ENCODE assay signal across 15 cellular contexts in genomic region chr16:28984091-28984490, GRCh38. TPM values are rescaled to one million over a fixed set of nuclear protein-coding genes. Genes with fewer than 3 reads are reported as not detected.
DNase-seq lines count a peak whose midpoint lies in the region; ATAC-seq and TF ChIP-seq lines count a peak whose summit lies in the region.
"Had no signal": no experiment of that assay in that cellular context is flagged by ENCODE, and none has a peak within 500 bp of the region (broad histone marks: within the 10 kb centered on the region; RNA-seq: fewer than 3 reads in every experiment).

No MANE protein-coding gene starts in this region.

- no peak for TF ChIP-seq POLR2A in suprapubic skin (IDR thresholded peaks at IDR 0.05)

- H4K20me1 ChIP-seq in OCI-LY7 (ENCODE audit: insufficient read depth, low read length): no peaks in the 10 kb centered on the region

- ATAC-seq in HG02970 (IDR thresholded peaks at IDR 0.05; ENCODE audit: low FRiP score, unreplicated experiment) (no peak), GM18519 (IDR thresholded peaks at IDR 0.05; ENCODE audit: low FRiP score, unreplicated experiment) (no peak)

- BruUV-seq in OCI-LY7 (replicated peaks; lab: Mats Ljungman, UMichigan): TSS peak; percentile 20

- CTCF ChIA-PET in OCI-LY7 (lab: Charles Lee; ENCODE audit: unreplicated experiment): interaction anchor here (1.5 kb wide), 1 partner anchor 10 kb away, joined by 4 read pairs; the partner anchor contains the start of gene SPNS1

- TF ChIP-seq CTCF in OCI-LY7 (conservative IDR thresholded peaks at IDR 0.05; ENCODE audit: low read length) (no peak), suprapubic skin (IDR thresholded peaks at IDR 0.05) (no peak)

- H3K27ac ChIP-seq in OCI-LY7 (ENCODE audit: low read depth, low read length, poor library complexity, severe bottlenecking): peak overlapping the region; percentile 51
- H3K27ac ChIP-seq in effector memory CD4-positive, alpha-beta T cell (ENCODE audit: insufficient read depth, low read length, poor library complexity, severe bottlenecking): peak overlapping the region; percentile 90
- H3K27ac ChIP-seq in suprapubic skin: no peak overlapping the region

- H2AFZ ChIP-seq in OCI-LY7 (ENCODE audit: low read length): no peak overlapping the region

- H3K4me3 ChIP-seq in OCI-LY7 (ENCODE audit: low read depth, low read length, poor library complexity, severe bottlenecking): no peak overlapping the region
- peak overlapping the region; percentile 41 for H3K4me3 ChIP-seq in effector memory CD4-positive, alpha-beta T cell (ENCODE audit: insufficient read depth, low read depth, low read length, poor library complexity, severe bottlenecking)
- peak overlapping the region; percentile 31 for H3K4me3 ChIP-seq in suprapubic skin

- no peaks in the 10 kb centered on the region for H3K79me2 ChIP-seq in OCI-LY7 (ENCODE audit: insufficient read depth, low read depth, low read length)

- peak; percentile 67 for DNase-seq in activated effector memory CD4-positive, alpha-beta T cell treated with anti-CD3 and anti-CD28 coated beads, Interleukin-2, amount 50 U/mL, for 16 hours
- no peak for DNase-seq in activated effector memory CD4-positive, alpha-beta T cell treated with Interleukin-2 at 50 U/mL for 16 hours
- no peak for DNase-seq in OCI-LY7 (ENCODE audit: low spot score)
- DNase-seq in effector memory CD4-positive, alpha-beta T cell: no peak
- DNase-seq in suprapubic skin (ENCODE audit: low spot score in 2 of 2): no peak
- DNase-seq in ureter (ENCODE audit: low spot score): no peak
- DNase-seq: caudate nucleus, midbrain, NCI-H345, SK-N-SH, substantia nigra had no signal

- peaks cover 27% of the 10 kb centered on the region for H3K36me3 ChIP-seq in OCI-LY7 (ENCODE audit: insufficient read depth, low read length)
- peaks cover 35% of the 10 kb centered on the region for H3K36me3 ChIP-seq in effector memory CD4-positive, alpha-beta T cell (ENCODE audit: control insufficient read depth, insufficient read depth, low read length)
- H3K36me3 ChIP-seq in suprapubic skin: peaks cover 98% of the 10 kb centered on the region

- TF ChIP-seq EP300 in suprapubic skin (IDR thresholded peaks at IDR 0.05): no peak

- POLR2A ChIA-PET in OCI-LY7 (lab: Charles Lee): interaction anchor here (0.6 to 1.4 kb wide), 2 partner anchors 10 to 171 kb away, joined by 4 to 6 read pairs; no protein-coding TSS in a partner anchor

- no peaks in the 10 kb centered on the region for H3K9me2 ChIP-seq in OCI-LY7 (ENCODE audit: insufficient read depth, low read length)
- H3K9me2 ChIP-seq: SK-N-SH had no signal

- intact Hi-C loops in OCI-LY7 (cut with micrococcal nuclease; ENCODE audit: unreplicated experiment): no loop called here

- H3K4me2 ChIP-seq in OCI-LY7 (ENCODE audit: low read length): peak overlapping the region; percentile 81
- H3K4me2 ChIP-seq: SK-N-SH had no signal

- H3K27me3 ChIP-seq in effector memory CD4-positive, alpha-beta T cell (replicated peaks; ENCODE audit: control insufficient read depth, insufficient read depth, low read length, poor library complexity, severe bottlenecking): no peaks in the 10 kb centered on the region
- H3K27me3 ChIP-seq in suprapubic skin: no peaks in the 10 kb centered on the region

- 94% methylated on average over 10 of the region's 12 CpGs for WGBS in suprapubic skin

- peaks cover 10% of the 10 kb centered on the region for H3K9me3 ChIP-seq in OCI-LY7 (ENCODE audit: low read length)
- H3K9me3 ChIP-seq in effector memory CD4-positive, alpha-beta T cell (ENCODE audit: control insufficient read depth, low read length): no peaks in the 10 kb centered on the region
- H3K9me3 ChIP-seq in suprapubic skin: no peaks in the 10 kb centered on the region
- H3K9me3 ChIP-seq: SK-N-SH had no signal

- H3K4me1 ChIP-seq in OCI-LY7 (ENCODE audit: insufficient read depth, low read length, poor library complexity, severe bottlenecking): peaks cover 17% of the 10 kb centered on the region
- H3K4me1 ChIP-seq in effector memory CD4-positive, alpha-beta T cell (ENCODE audit: control insufficient read depth, insufficient read depth, low read length, poor library complexity, severe bottlenecking): peaks cover 33% of the 10 kb centered on the region
- H3K4me1 ChIP-seq in suprapubic skin: no peaks in the 10 kb centered on the region

RNA-seq across cellular contexts. Expression of gene LAT, which starts 0.8 kb away (rescaled TPM):
- total RNA-seq in OCI-LY7 (2014; rRNA removed; shearing (Covaris generic)): 17.5 and 17.7 TPM in 2 replicates
- total RNA-seq in OCI-LY7 (2022) (19.8 and 20.0 TPM in 2 replicates), suprapubic skin (10 to 100 TPM in 2 of 4 donors, 1 to 10 TPM in 2; 1.3 to 17.9 (median 9.9) TPM), ureter (11.9 TPM)

RNA-seq across cellular contexts. Expression of gene SPNS1, which starts 9.5 kb away (rescaled TPM):
- total RNA-seq in OCI-LY7 (2014; rRNA removed; shearing (Covaris generic)): 12.4 and 20.1 TPM in 2 replicates
- total RNA-seq in OCI-LY7 (2022) (20.4 and 21.5 TPM in 2 replicates), suprapubic skin (10 to 100 TPM; 26.0 to 42.8 (median 32.7) TPM), ureter (23.9 TPM)

RNA-seq across cellular contexts. Expression of gene NFATC2IP, which starts 33.4 kb away (rescaled TPM):
- total RNA-seq in OCI-LY7 (2014; rRNA removed; shearing (Covaris generic)): 68.8 and 73.0 TPM in 2 replicates
- 104 and 114 TPM in 2 replicates for total RNA-seq in OCI-LY7 (2022)
- 10 to 100 TPM; 26.4 to 65.3 (median 35.1) TPM for total RNA-seq in suprapubic skin
- 43.2 TPM for total RNA-seq in ureter

RNA-seq across cellular contexts. Expression of gene CD19, which starts 52.3 kb away (rescaled TPM):
- 139 and 141 TPM in 2 replicates for total RNA-seq in OCI-LY7 (2014; rRNA removed; shearing (Covaris generic))
- total RNA-seq in OCI-LY7 (2022) (131 and 134 TPM in 2 replicates), suprapubic skin (1 to 10 TPM in 1 of 4 donors, under 1 TPM in 1, not detected in 2; 0.47 to 2.0 TPM), ureter (not detected)
- total RNA-seq: glomerular endothelial cell, osteocyte had no signal

RNA-seq across cellular contexts. Expression of gene RABEP2, which starts 59.1 kb away (rescaled TPM):
- total RNA-seq in OCI-LY7 (2014; rRNA removed; shearing (Covaris generic)): 84.8 and 118 TPM in 2 replicates
- 84.2 and 87.2 TPM in 2 replicates for total RNA-seq in OCI-LY7 (2022)
- total RNA-seq in suprapubic skin: 100 to 1,000 TPM in 1 of 4 donors, 10 to 100 TPM in 3; 66.7 to 108 (median 81.5) TPM
- total RNA-seq in ureter: 26.5 TPM
